In the genomic region with DNA sequence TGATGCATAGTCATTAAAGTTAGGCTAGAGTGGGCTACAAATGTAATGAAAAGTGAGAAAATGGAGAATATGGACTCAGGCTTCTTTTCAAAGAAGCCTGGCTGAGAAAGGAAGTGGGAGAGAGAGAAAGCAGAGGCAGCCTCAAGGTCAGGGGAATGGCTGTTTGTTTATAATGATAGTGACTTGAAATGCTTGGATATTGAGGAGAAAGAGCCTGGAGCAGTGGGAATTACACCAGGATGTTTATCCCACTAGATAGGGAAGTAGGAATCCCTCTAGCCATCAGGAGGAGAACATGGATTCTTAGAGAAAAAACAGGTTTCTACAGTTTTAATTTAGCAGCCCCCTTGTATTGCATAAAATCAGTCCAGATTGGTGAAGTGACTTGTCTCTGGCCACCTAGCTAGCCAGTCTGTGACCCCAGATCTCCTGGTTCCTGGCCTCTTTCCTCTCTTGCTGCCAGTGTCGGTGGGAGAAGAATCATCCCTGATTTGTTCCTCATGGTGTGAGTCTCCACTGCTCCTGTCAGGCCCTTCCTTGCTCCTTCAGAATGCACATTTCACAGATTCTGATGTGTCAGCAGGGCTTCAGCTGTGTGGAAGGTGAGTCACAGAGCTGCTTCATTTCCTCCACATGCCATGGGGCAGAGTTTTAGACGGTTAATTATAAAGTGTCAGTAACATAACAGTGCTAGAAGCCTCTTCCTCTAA, we compare ENCODE assay signal across 11 cellular contexts. TPM values are rescaled to one million over a fixed set of nuclear protein-coding genes. Genes with fewer than 3 reads are reported as not detected.
DNase-seq lines count a peak whose midpoint lies in the region; ATAC-seq and TF ChIP-seq lines count a peak whose summit lies in the region.
"Had no signal": no experiment of that assay in that cellular context is flagged by ENCODE, and none has a peak within 500 bp of the region (broad histone marks: within the 10 kb centered on the region; RNA-seq: fewer than 3 reads in every experiment).

No MANE protein-coding gene starts in this region.

- no peaks in the 10 kb centered on the region for H3K79me2 ChIP-seq in GM23248 (ENCODE audit: insufficient read depth)

- H3K27ac ChIP-seq in GM23248 (peak overlapping the region; percentile 51), gastrocnemius medialis (peak overlapping the region; percentile 40 to 69 (median 48))
- no peak overlapping the region for H3K27ac ChIP-seq in CD4-positive, alpha-beta memory T cell (ENCODE audit: low read depth, low read length)
- H3K27ac ChIP-seq in CD4-positive, alpha-beta T cell (ENCODE audit: low read depth, low read length), result no peak overlapping the region

- in situ Hi-C loops in GM23248 (cut with MboI) (no loop called here), gastrocnemius medialis (cut with MboI; ENCODE audit: low sequenced_read_pairs in 4 of 4) (no loop called here)

- H3K9me3 Mint-ChIP-seq in effector memory CD8-positive, alpha-beta T cell, result peaks cover 11 to 31% of the 10 kb centered on the region in 2 donors
- H3K9me3 Mint-ChIP-seq in CD4-positive, alpha-beta memory T cell, result peaks cover 0 to 22% (median 10%) of the 10 kb centered on the region in 8 donors
- peaks cover 16% of the 10 kb centered on the region for H3K9me3 Mint-ChIP-seq in CD4-positive, alpha-beta T cell

- intact Hi-C loops in gastrocnemius medialis (cut with DNase I; ENCODE audit: low total_unique reads), result loop anchor here (2.0 kb wide), 1 partner anchor 31 kb away; no protein-coding TSS in a partner anchor
- intact Hi-C loops in CD4-positive, alpha-beta memory T cell (cut with micrococcal nuclease), result no loop called here
- intact Hi-C loops in CD4-positive, alpha-beta T cell (cut with DNase I, micrococcal nuclease), result no loop called here

- POLR2A ChIA-PET in CD4-positive, alpha-beta memory T cell (lab: Charles Lee; ENCODE audit: partially characterized antibody), result no interaction called here
- POLR2A ChIA-PET in CD4-positive, alpha-beta T cell (lab: Charles Lee), result no interaction called here

- no peaks in the 10 kb centered on the region for H3K36me3 ChIP-seq in GM23248 (ENCODE audit: low read depth)
- no peaks in the 10 kb centered on the region for H3K36me3 ChIP-seq in gastrocnemius medialis
- no peaks in the 10 kb centered on the region for H3K36me3 ChIP-seq in CD4-positive, alpha-beta memory T cell (ENCODE audit: insufficient read depth, low read length)

- no peaks in the 10 kb centered on the region for H3K36me3 Mint-ChIP-seq in effector memory CD8-positive, alpha-beta T cell (ENCODE audit: insufficient read depth)
- no peaks in the 10 kb centered on the region for H3K36me3 Mint-ChIP-seq in CD4-positive, alpha-beta memory T cell
- no peaks in the 10 kb centered on the region for H3K36me3 Mint-ChIP-seq in CD4-positive, alpha-beta T cell (ENCODE audit: low read depth)

- TF ChIP-seq CTCF in foreskin fibroblast (IDR thresholded peaks at IDR 0.05; ENCODE audit: low read depth, low read length) (no peak), gastrocnemius medialis (IDR thresholded peaks at IDR 0.05 in 4 of 5, conservative IDR thresholded peaks at IDR 0.05 in 1 of 5) (no peak)
- no peak for TF ChIP-seq CTCF in CD4-positive, alpha-beta T cell (IDR thresholded peaks at IDR 0.05)

- no peaks in the 10 kb centered on the region for H3K4me1 Mint-ChIP-seq in effector memory CD8-positive, alpha-beta T cell (ENCODE audit: low read depth in 2 of 2)
- H3K4me1 Mint-ChIP-seq in CD4-positive, alpha-beta memory T cell, result no peaks in the 10 kb centered on the region
- no peaks in the 10 kb centered on the region for H3K4me1 Mint-ChIP-seq in CD4-positive, alpha-beta T cell (ENCODE audit: low read depth)

- peaks cover 19% of the 10 kb centered on the region for H3K4me1 ChIP-seq in GM23248 (ENCODE audit: insufficient read depth)
- H3K4me1 ChIP-seq in gastrocnemius medialis, result peaks cover 37 to 50% of the 10 kb centered on the region in 2 donors
- no peaks in the 10 kb centered on the region for H3K4me1 ChIP-seq in CD4-positive, alpha-beta memory T cell (ENCODE audit: insufficient read depth, low read length)

- H3K4me3 ChIP-seq in GM23248 (no peak overlapping the region), foreskin fibroblast (ENCODE audit: low read depth in 1 of 2, low read length in 2 of 2) (no peak overlapping the region), gastrocnemius medialis (no peak overlapping the region)
- H3K4me3 ChIP-seq in CD4-positive, alpha-beta memory T cell (ENCODE audit: low read length in 2 of 2), result no peak overlapping the region

- peak overlapping the region; percentile 61 for H3K4me2 ChIP-seq in GM23248 (ENCODE audit: unreplicated experiment)

- CTCF ChIA-PET in CD4-positive, alpha-beta memory T cell (lab: Charles Lee; ENCODE audit: partially characterized antibody), result no interaction called here
- CTCF ChIA-PET in CD4-positive, alpha-beta T cell (lab: Charles Lee), result no interaction called here

- H3K9me3 ChIP-seq in GM23248 (ENCODE audit: low read depth) (peaks cover 3% of the 10 kb centered on the region), gastrocnemius medialis (no peaks in the 10 kb centered on the region)
- H3K9me3 ChIP-seq in CD4-positive, alpha-beta memory T cell (ENCODE audit: control insufficient read depth in 1 of 2, low read length in 2 of 2), result no peaks in the 10 kb centered on the region
- peaks cover 4% of the 10 kb centered on the region for H3K9me3 ChIP-seq in CD4-positive, alpha-beta T cell (ENCODE audit: control insufficient read depth, low read length)

- peak; percentile 87 to 91 for ATAC-seq in gastrocnemius medialis
- ATAC-seq in effector memory CD8-positive, alpha-beta T cell (replicated peaks), result no peak
- ATAC-seq in CD4-positive, alpha-beta T cell (ENCODE audit: poor library complexity), result no peak
- ATAC-seq: HCT116 had no signal

- peak; percentile 92 for DNase-seq in GM23248
- peak; percentile 25 for DNase-seq in T1000 (lab: John Stamatoyannopoulos, UW)
- DNase-seq in foreskin fibroblast, result peak; percentile 88 to 93
- peak in 1 of 2 donors; percentile 33 for DNase-seq in gastrocnemius medialis
- DNase-seq in CD1c-positive myeloid dendritic cell (ENCODE audit: extremely low spot score), result no peak
- DNase-seq in effector memory CD8-positive, alpha-beta T cell, result no peak
- no peak for DNase-seq in CD4-positive, alpha-beta memory T cell
- DNase-seq in CD4-positive, alpha-beta T cell, result no peak
- DNase-seq: NCI-H1105 treated with DMSO at 0.1 percent for 48 hours, retina had no signal

- no peaks in the 10 kb centered on the region for H4K20me1 ChIP-seq in GM23248 (ENCODE audit: insufficient read depth)

- no peak for TF ChIP-seq POLR2A in gastrocnemius medialis (IDR thresholded peaks at IDR 0.05)

- peak overlapping the region; percentile 39; the same call in 1 of the 2 replicates for H3K9ac ChIP-seq in GM23248

- no peaks in the 10 kb centered on the region for H3K27me3 ChIP-seq in GM23248 (replicated peaks; ENCODE audit: insufficient read depth)
- no peaks in the 10 kb centered on the region for H3K27me3 ChIP-seq in gastrocnemius medialis
- H3K27me3 ChIP-seq in CD4-positive, alpha-beta memory T cell (ENCODE audit: insufficient read depth, low read length), result no peaks in the 10 kb centered on the region
- no peaks in the 10 kb centered on the region for H3K27me3 ChIP-seq in CD4-positive, alpha-beta T cell (ENCODE audit: control insufficient read depth, insufficient read depth, low read length)

- no peak overlapping the region for H3K27ac Mint-ChIP-seq in effector memory CD8-positive, alpha-beta T cell
- no peak overlapping the region for H3K27ac Mint-ChIP-seq in CD4-positive, alpha-beta memory T cell
- H3K27ac Mint-ChIP-seq in CD4-positive, alpha-beta T cell, result no peak overlapping the region

- H3K4me3 Mint-ChIP-seq in effector memory CD8-positive, alpha-beta T cell, result no peak overlapping the region
- no peak overlapping the region for H3K4me3 Mint-ChIP-seq in CD4-positive, alpha-beta memory T cell
- H3K4me3 Mint-ChIP-seq in CD4-positive, alpha-beta T cell, result no peak overlapping the region

- H3F3A ChIP-seq in GM23248 (ENCODE audit: insufficient read depth), result peaks cover 21% of the 10 kb centered on the region

- H2AFZ ChIP-seq in GM23248, result peak overlapping the region; percentile 63

- H3K27me3 Mint-ChIP-seq in effector memory CD8-positive, alpha-beta T cell, result no peaks in the 10 kb centered on the region
- H3K27me3 Mint-ChIP-seq in CD4-positive, alpha-beta memory T cell, result no peaks in the 10 kb centered on the region
- no peaks in the 10 kb centered on the region for H3K27me3 Mint-ChIP-seq in CD4-positive, alpha-beta T cell

- 0% methylated on average over 2 of the region's 2 CpGs for WGBS in GM23248 (ENCODE audit: low coverage in 1 of 2, low lambda C conversion rate in 2 of 2, missing lambda C conversion rate in 2 of 2), 2 experiments

- no peaks in the 10 kb centered on the region for H3K9me2 ChIP-seq in GM23248 (ENCODE audit: insufficient read depth)

RNA-seq across cellular contexts. Expression of gene SEMA6D, which starts 32.9 kb away (rescaled TPM):
- total RNA-seq in GM23248 (2014; rRNA removed; shearing (Covaris generic)), result 1.4 TPM in 2 replicates
- polyA plus RNA-seq in GM23248 (2016; fragmentation: Nextera tagmentation; extraction: Ambion mirVana), result 0.86 and 1.1 TPM in 2 replicates
- total RNA-seq in gastrocnemius medialis, result 1 to 10 TPM in 3 of 4 donors, under 1 TPM in 1; 0.97 to 5.9 (median 2.7) TPM
- not detected for total RNA-seq in CD4-positive, alpha-beta memory T cell
- polyA plus RNA-seq in CD4-positive, alpha-beta memory T cell, result not detected
- not detected for total RNA-seq in CD4-positive, alpha-beta T cell

Comparison
In these comparisons a context has a peak if more than half of its experiments do, and no peak if none do; other contexts are left out.
1. DNase-seq: peak in GM23248 (single experiment), T1000 (single experiment) and foreskin fibroblast (2 of 2); none in CD1c-positive myeloid dendritic cell (single experiment), effector memory CD8-positive, alpha-beta T cell (0 of 3), CD4-positive, alpha-beta memory T cell (0 of 5) and CD4-positive, alpha-beta T cell (0 of 10).
2. H3K27ac ChIP-seq: peak in GM23248 (single experiment) and gastrocnemius medialis (4 of 4); none in CD4-positive, alpha-beta memory T cell (single experiment) and CD4-positive, alpha-beta T cell (single experiment).
3. ATAC-seq: peak in gastrocnemius medialis (2 of 2); none in effector memory CD8-positive, alpha-beta T cell (single experiment) and CD4-positive, alpha-beta T cell (single experiment).